ENCODE assay signal across 1 cellular context in genomic region chr6:36033935-36034334, GRCh38.
TF ChIP-seq lines count a peak whose summit lies in the region.

No MANE protein-coding gene starts in this region.

TF ChIP-seq in IMR-90, 13 proteins besides CTCF, POLR2A, EP300 and RAD21 (continued from another document):
- TF ChIP-seq MXI1 (IDR thresholded peaks at IDR 0.05; ENCODE audit: borderline replicate concordance, low read depth, low read length) = no peak
- no peak for TF ChIP-seq RFX5 (IDR thresholded peaks at IDR 0.05; ENCODE audit: low read depth, low read length)
